1 cellular context compared by ENCODE assay signal in the genomic region with DNA sequence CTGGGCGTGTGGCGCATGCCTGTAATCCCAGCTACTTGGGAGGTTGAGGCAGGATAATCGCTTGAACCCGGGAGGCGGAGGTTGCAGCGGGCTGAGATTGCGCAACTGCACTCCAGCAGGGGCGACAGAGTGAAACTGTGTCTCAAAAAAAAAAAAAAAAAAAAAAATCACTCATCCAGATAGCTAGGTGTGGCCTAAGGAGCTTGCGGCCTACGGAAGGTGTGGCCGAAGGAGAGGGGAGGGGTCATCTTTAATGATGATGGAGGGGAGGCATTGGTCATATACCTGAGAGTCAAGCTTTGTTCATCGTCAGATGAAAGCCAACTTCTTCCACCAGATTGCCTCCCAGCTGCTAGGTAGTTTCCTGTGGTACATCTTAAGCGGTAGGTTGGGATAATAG.
A peak's percentile ranks its signal among the peaks of the same experiment; 100 is the strongest.
TF ChIP-seq lines count a peak whose summit lies in the region.

No MANE protein-coding gene starts in this region.

TF ChIP-seq in IMR-90, 13 proteins besides CTCF, POLR2A, EP300 and RAD21:
- TF ChIP-seq MAZ (IDR thresholded peaks at IDR 0.05; ENCODE audit: borderline replicate concordance, low read depth, low read length) (no peak), MAFK (IDR thresholded peaks at IDR 0.05; ENCODE audit: low read depth, low read length) (no peak), RFX5 (IDR thresholded peaks at IDR 0.05; ENCODE audit: low read depth, low read length) (no peak), FOS (IDR thresholded peaks at IDR 0.05; ENCODE audit: low read depth, low read length) (no peak), CEBPB (IDR thresholded peaks at IDR 0.05; ENCODE audit: low read depth, low read length) (peak; percentile 82)
- TF ChIP-seq, protein P1, sequence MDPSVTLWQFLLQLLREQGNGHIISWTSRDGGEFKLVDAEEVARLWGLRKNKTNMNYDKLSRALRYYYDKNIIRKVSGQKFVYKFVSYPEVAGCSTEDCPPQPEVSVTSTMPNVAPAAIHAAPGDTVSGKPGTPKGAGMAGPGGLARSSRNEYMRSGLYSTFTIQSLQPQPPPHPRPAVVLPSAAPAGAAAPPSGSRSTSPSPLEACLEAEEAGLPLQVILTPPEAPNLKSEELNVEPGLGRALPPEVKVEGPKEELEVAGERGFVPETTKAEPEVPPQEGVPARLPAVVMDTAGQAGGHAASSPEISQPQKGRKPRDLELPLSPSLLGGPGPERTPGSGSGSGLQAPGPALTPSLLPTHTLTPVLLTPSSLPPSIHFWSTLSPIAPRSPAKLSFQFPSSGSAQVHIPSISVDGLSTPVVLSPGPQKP (IDR thresholded peaks at IDR 0.05; ENCODE audit: borderline replicate concordance, low read depth, low read length) = no peak
